Comparison of ENCODE assay signal across 8 cellular contexts in the genomic region with DNA sequence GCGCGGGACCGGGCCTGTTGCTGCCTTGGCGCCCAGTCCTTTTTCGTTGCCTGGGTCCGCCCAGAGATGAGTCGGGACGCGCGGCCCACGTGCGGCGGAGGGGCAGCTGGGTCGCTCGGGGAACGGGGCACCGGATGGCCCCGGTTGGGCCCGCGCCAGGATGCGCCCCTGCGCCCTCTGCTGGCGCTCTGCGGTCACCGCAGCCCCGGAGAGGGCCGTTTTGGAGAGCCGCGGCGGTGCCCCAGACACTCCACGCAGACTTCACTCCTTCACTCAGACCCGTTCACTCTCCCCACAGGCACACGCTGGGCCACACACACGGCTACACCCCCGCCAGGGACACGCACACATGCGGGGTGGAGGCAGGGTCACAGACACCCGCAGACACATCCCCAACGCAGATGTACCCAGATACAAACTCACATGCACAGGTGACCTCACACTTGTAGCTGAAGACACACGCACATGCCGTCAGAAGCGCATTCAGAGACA. TPM values are rescaled to one million over a fixed set of nuclear protein-coding genes. Genes with fewer than 3 reads are reported as not detected.
DNase-seq lines count a peak whose midpoint lies in the region; ATAC-seq and TF ChIP-seq lines count a peak whose summit lies in the region.

No MANE protein-coding gene starts in this region.

- WGBS in upper lobe of left lung, 2 donors, result 15 to 27% methylated on average over 6 to 26 of the region's 42 CpGs

- no peaks in the 10 kb centered on the region for H3K9me3 ChIP-seq in upper lobe of left lung

- peaks cover 0 to 27% (median 4%) of the 10 kb centered on the region in 4 donors for H3K4me1 ChIP-seq in upper lobe of left lung

- TF ChIP-seq EP300 in upper lobe of left lung (IDR thresholded peaks at IDR 0.05), result no peak

- intact Hi-C loops in posterior vena cava (cut with DNase I), result loop anchor here (5.0 kb wide), 2 partner anchors 102 to 143 kb away; a partner anchor contains a TSS

- TF ChIP-seq CTCF in upper lobe of left lung (IDR thresholded peaks at IDR 0.05), result peak; percentile 90 to 98 (median 96)

- peak overlapping the region in 3 of 4 donors; percentile 43 to 52 (median 50) for H3K4me3 ChIP-seq in upper lobe of left lung

- DNase-seq in DMS114 treated with DMSO at 0.1 percent for 48 hours (lab: John Stamatoyannopoulos, UW; ENCODE audit: unreplicated experiment) (peak; percentile 20), RPMI7951 (ENCODE audit: low read depth) (peak; percentile 29), glomerular visceral epithelial cell (ENCODE audit: extremely low spot score) (peak; percentile 59), posterior vena cava (ENCODE audit: low spot score) (peak; percentile 91), upper lobe of left lung (peak; percentile 71 to 96), cortex of kidney (lab: John Stamatoyannopoulos, UW) (no peak)
- peak; percentile 72 for DNase-seq in activated effector memory CD4-positive, alpha-beta T cell treated with Interleukin-2 at 50 U/mL for 16 hours

- peak; percentile 79 for ATAC-seq in HG02759 (IDR thresholded peaks at IDR 0.05; ENCODE audit: unreplicated experiment)
- ATAC-seq in upper lobe of left lung (ENCODE audit: low FRiP score in 2 of 2), result peak; percentile 69 to 91

- H3K27ac ChIP-seq in upper lobe of left lung, result peak overlapping the region in 2 of 4 donors; percentile 35 to 63

- no peaks in the 10 kb centered on the region for H3K27me3 ChIP-seq in upper lobe of left lung

- H3K36me3 ChIP-seq in upper lobe of left lung, result peaks cover 0 to 28% (median 21%) of the 10 kb centered on the region in 4 donors

- no peak for TF ChIP-seq POLR2A in upper lobe of left lung (IDR thresholded peaks at IDR 0.05)

RNA-seq across cellular contexts. Expression of a gene that starts 38.8 kb away (rescaled TPM):
- 10.5 and 11.3 TPM in 2 replicates for total RNA-seq in RPMI7951 (2014; rRNA removed; shearing (Covaris generic))
- 10 to 100 TPM; 35.4 to 39.1 TPM for total RNA-seq in posterior vena cava
- total RNA-seq in upper lobe of left lung, result 100 to 1,000 TPM in 1 of 6 donors, 10 to 100 TPM in 5; 31.1 to 115 (median 66.8) TPM
